Comparison of ENCODE assay signal across 1 cellular context in the genomic region with DNA sequence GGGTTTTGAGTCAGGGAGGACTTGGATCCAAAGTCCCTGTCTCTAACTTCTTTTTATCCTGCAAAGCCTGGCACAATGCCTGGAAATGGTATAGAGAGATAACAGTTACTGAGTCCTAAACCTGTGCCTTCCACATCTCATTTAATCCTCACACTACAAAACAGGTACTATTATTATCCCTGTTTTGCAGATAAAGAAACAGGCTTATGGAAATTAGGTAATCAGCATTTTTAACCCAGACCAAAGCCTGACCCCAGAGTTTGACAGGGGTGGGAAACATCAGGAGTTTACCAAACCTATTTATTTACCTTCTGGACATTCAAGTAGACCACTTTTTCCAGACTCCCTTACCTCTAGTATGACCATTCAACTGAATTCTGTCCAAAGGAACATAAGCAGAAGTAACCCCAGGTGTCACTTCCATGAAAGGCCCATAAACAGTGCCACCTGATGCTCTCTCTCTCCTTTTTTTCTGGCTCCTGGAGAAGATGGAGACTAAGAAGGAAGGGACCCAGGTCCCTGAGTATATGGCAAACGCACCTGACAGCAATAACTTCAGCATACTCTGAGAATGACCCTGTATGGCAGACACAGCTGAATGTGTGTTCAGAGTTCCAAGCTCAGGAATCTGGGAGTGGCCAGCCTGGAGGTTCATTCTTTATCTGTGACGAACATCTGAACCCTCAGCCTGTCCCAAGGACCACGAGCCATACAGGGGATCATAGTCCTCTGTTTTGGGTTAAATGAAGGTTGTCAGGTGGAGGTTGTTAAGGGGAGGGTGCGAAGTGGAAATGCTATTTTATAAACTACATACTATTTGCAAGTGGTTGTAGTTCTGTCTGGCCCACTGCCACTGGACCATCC.
TF ChIP-seq lines count a peak whose summit lies in the region.

No MANE protein-coding gene starts in this region.

TF ChIP-seq in liver, 16 proteins besides CTCF, POLR2A, EP300 and RAD21 (continued from another document):
- TF ChIP-seq, protein P1, sequence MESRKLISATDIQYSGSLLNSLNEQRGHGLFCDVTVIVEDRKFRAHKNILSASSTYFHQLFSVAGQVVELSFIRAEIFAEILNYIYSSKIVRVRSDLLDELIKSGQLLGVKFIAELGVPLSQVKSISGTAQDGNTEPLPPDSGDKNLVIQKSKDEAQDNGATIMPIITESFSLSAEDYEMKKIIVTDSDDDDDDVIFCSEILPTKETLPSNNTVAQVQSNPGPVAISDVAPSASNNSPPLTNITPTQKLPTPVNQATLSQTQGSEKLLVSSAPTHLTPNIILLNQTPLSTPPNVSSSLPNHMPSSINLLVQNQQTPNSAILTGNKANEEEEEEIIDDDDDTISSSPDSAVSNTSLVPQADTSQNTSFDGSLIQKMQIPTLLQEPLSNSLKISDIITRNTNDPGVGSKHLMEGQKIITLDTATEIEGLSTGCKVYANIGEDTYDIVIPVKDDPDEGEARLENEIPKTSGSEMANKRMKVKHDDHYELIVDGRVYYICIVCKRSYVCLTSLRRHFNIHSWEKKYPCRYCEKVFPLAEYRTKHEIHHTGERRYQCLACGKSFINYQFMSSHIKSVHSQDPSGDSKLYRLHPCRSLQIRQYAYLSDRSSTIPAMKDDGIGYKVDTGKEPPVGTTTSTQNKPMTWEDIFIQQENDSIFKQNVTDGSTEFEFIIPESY (IDR thresholded peaks at IDR 0.05): no peak
- TF ChIP-seq HNF4A (conservative IDR thresholded peaks at IDR 0.05) (peak; percentile 16 to 34), RXRA (IDR thresholded peaks at IDR 0.05) (peak in 1 of 2 donors; percentile 5)
